In the genomic region with DNA sequence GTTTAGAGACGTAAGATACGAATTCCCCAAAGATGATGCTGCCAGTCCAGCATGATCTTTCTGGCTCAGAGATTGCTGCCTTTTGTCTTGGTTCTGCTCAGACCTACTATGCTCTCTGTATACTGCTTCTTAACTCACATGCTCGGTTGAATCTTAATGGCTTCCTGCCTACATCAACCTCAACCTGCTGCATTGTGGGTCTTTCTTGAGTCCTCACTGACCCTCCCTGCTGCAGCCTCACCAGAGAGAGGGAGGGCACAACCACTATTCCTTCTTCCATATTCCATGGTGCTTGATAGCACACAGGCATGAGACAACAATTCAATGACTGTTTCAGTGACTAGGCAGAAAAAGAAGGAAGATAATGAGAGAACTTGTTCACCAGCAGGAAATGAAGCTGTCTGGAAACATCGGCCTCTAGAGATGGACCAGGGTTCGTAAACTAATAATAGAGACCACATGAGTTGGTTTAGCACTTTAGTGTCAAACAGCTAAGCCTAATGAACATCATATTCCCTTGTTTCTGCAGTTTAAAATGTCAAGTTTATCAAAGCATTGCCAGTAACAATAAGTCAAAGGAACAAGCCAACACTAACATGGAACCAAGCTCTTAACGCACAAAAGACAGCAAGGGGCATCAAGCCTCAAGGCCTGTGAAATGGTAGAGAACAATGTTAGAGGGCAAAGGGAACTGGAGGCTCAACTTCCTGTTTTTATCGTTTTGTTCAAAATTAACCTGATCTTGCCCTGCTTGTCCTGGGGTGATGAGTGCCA, we compare ENCODE assay signal across 18 cellular contexts.
"Had no signal": no experiment of that assay in that cellular context is flagged by ENCODE, and none has a peak within 500 bp of the region (broad histone marks: within the 10 kb centered on the region; RNA-seq: fewer than 3 reads in every experiment).

No MANE protein-coding gene starts in this region.

- DNase-seq: activated CD4-positive, alpha-beta memory T cell treated with anti-CD3 and anti-CD28 coated beads for 36 hours; activated CD4-positive, alpha-beta T cell treated with anti-CD3 and anti-CD28 coated beads for 48 hours; activated effector memory CD4-positive, alpha-beta T cell treated with anti-CD3 and anti-CD28 coated beads, Interleukin-2, amount 50 U/mL, for 16 hours; activated naive CD4-positive, alpha-beta T cell treated with anti-CD3 and anti-CD28 coated beads, Interleukin-2, amount 10 ng/mL, durations not matched to agents 7 days and 5 days; activated T-cell treated with anti-CD3 and anti-CD28 coated beads, Interleukin-2, amount 50 U/mL, for 72 hours; amygdala; colonic mucosa; dorsolateral prefrontal cortex; effector memory CD8-positive, alpha-beta T cell; esophagus squamous epithelium; heart left ventricle; midbrain; natural killer cell; spleen; stimulated activated CD4-positive, alpha-beta T cell treated with anti-CD3 and anti-CD28 coated beads, Interleukin-4, amount 100 ng/mL, for 1 hour; stimulated activated naive CD8-positive, alpha-beta T cell treated with anti-CD3 and anti-CD28 coated beads, Interleukin-15, Interleukin-2, amounts not matched to agents 100 U/mL and 50 U/mL, for 24 hours; upper lobe of right lung had no signal

- H3K27me3 Mint-ChIP-seq: progenitor cell of endocrine pancreas had no signal

- H3K4me3 ChIP-seq: colonic mucosa, dorsolateral prefrontal cortex, esophagus squamous epithelium, heart left ventricle, spleen, upper lobe of right lung had no signal

- H3K9me3 ChIP-seq: colonic mucosa, esophagus squamous epithelium, heart left ventricle, spleen, upper lobe of right lung had no signal

- H3K4me1 ChIP-seq: colonic mucosa, heart left ventricle, spleen, upper lobe of right lung had no signal

- H3K27me3 ChIP-seq: colonic mucosa, esophagus squamous epithelium, heart left ventricle, upper lobe of right lung had no signal

- H3K9me3 Mint-ChIP-seq: activated CD4-positive, alpha-beta memory T cell treated with anti-CD3 and anti-CD28 coated beads for 36 hours; activated naive CD4-positive, alpha-beta T cell treated with anti-CD3 and anti-CD28 coated beads, Interleukin-2, amount 10 ng/mL, durations not matched to agents 7 days and 5 days; activated T-cell treated with anti-CD3 and anti-CD28 coated beads, Interleukin-2, amount 50 U/mL, for 72 hours; effector memory CD8-positive, alpha-beta T cell; natural killer cell had no signal

- H3K4me1 Mint-ChIP-seq: activated naive CD4-positive, alpha-beta T cell treated with anti-CD3 and anti-CD28 coated beads, Interleukin-2, amount 10 ng/mL, durations not matched to agents 7 days and 5 days; natural killer cell had no signal

- H3K36me3 ChIP-seq: colonic mucosa, esophagus squamous epithelium, heart left ventricle, spleen, upper lobe of right lung had no signal

- H3K36me3 Mint-ChIP-seq: activated CD4-positive, alpha-beta memory T cell treated with anti-CD3 and anti-CD28 coated beads for 36 hours; activated naive CD4-positive, alpha-beta T cell treated with anti-CD3 and anti-CD28 coated beads, Interleukin-2, amount 10 ng/mL, durations not matched to agents 7 days and 5 days; natural killer cell had no signal

- H3K27ac ChIP-seq: colonic mucosa, dorsolateral prefrontal cortex, esophagus squamous epithelium, heart left ventricle, spleen, upper lobe of right lung had no signal

- H3K27ac Mint-ChIP-seq: activated CD4-positive, alpha-beta memory T cell treated with anti-CD3 and anti-CD28 coated beads for 36 hours; activated naive CD4-positive, alpha-beta T cell treated with anti-CD3 and anti-CD28 coated beads, Interleukin-2, amount 10 ng/mL, durations not matched to agents 7 days and 5 days; activated T-cell treated with anti-CD3 and anti-CD28 coated beads, Interleukin-2, amount 50 U/mL, for 72 hours; effector memory CD8-positive, alpha-beta T cell; natural killer cell; progenitor cell of endocrine pancreas had no signal

- H3K4me3 Mint-ChIP-seq: activated CD4-positive, alpha-beta memory T cell treated with anti-CD3 and anti-CD28 coated beads for 36 hours; activated naive CD4-positive, alpha-beta T cell treated with anti-CD3 and anti-CD28 coated beads, Interleukin-2, amount 10 ng/mL, durations not matched to agents 7 days and 5 days; activated T-cell treated with anti-CD3 and anti-CD28 coated beads, Interleukin-2, amount 50 U/mL, for 72 hours; effector memory CD8-positive, alpha-beta T cell; natural killer cell had no signal
